In the genomic region with DNA sequence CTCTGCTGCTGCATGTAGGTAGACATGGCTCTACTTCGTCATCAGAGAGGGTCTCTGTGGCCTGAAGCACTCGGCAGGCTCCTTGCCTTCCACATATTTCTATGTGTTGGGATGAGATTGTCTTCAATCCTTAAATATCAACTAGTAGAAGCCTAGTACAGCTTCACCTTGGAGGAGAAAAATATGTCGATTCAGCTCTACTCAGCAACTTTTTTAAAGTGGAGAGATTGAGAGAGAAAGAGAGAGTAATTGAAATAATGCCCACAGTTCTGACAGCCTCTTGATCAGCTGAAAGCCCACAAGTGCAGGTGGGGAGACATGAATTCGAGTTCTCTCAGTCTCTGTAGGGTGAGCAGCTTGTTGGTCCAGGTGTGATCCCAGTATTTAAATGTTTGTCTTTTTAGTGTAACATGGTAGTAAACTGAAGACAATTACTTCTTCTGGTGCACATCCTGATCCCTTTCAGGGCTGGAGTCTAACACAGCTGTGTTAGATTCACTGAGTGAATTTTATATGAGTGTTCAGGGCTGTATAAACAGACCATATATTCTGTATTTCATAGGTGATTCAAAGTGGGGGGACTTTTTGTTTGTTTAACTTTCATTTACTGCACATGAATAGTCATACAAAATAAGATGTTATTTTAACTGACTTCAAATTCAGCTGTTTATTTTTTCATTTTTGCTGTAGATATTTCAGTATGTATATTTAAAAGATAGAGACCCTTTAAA, we compare ENCODE assay signal across 1 cellular context.
TF ChIP-seq lines count a peak whose summit lies in the region.

No MANE protein-coding gene starts in this region.

TF ChIP-seq in liver, 16 proteins besides CTCF, POLR2A, EP300 and RAD21 (continued from another document):
- TF ChIP-seq SP1 (IDR thresholded peaks at IDR 0.05) (no peak), YY1 (IDR thresholded peaks at IDR 0.05) (no peak), NR2F2 (IDR thresholded peaks at IDR 0.05) (no peak), JUND (IDR thresholded peaks at IDR 0.05) (no peak), RXRA (IDR thresholded peaks at IDR 0.05) (no peak), GABPA (IDR thresholded peaks at IDR 0.05 in 1 of 2, conservative IDR thresholded peaks at IDR 0.05 in 1 of 2) (no peak), TAF1 (conservative IDR thresholded peaks at IDR 0.05) (no peak), HNF4G (IDR thresholded peaks at IDR 0.05) (no peak)
TF ChIP-seq in liver: peak in this region for 0.
